ENCODE assay signal across 9 cellular contexts in genomic region chr5:180744253-180744652, GRCh38. TPM values are rescaled to one million over a fixed set of nuclear protein-coding genes. Genes with fewer than 3 reads are reported as not detected.
"Had no signal": no experiment of that assay in that cellular context is flagged by ENCODE, and none has a peak within 500 bp of the region (broad histone marks: within the 10 kb centered on the region; RNA-seq: fewer than 3 reads in every experiment).

No MANE protein-coding gene starts in this region.

- H3K4me3 ChIP-seq: GM12878 had no signal

- ATAC-seq: GM12878 had no signal

- DNase-seq: GDM1, GF-D8 had no signal

- FAIRE-seq: G401.6, GM12878, GM12891, GM12892, GM18507, GM19239 had no signal

RNA-seq across cellular contexts. Expression of gene OR2Y1, which starts 4.4 kb away (rescaled TPM):
- total RNA-seq: G401, GM12878 had no signal
